10 cellular contexts compared by ENCODE assay signal in the genomic region with DNA sequence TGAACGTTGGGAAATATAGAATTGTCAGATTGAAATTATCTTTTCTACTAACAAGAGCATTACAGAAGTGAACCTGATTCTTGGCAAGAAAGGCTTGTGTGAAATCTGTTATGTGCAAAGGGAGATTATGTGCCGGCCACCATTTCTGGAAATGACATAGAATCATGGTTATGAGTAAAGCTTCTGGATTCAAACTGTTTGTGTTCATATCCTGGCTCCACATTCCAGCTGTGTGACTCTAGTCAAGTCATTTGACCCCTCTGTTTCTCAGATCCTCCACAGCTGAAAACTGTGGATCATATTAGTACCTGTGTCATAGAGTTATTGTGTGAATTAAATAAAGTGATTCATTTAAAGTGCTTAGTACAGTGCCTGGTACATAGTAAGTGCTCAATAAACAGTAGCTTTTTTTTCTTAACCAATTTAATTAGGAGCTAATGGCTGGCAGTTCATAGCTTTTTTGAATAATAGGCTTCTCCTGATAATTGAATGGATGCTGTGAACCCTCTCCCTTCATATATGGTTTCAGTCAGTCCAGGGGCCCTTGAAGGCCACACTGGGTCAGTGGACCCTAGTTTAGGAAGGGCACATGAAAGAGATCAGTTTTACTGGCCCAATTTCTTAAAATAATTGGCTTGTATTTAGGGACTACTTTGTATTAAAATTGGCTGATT. TPM values are rescaled to one million over a fixed set of nuclear protein-coding genes. Genes with fewer than 3 reads are reported as not detected.
DNase-seq lines count a peak whose midpoint lies in the region; ATAC-seq and TF ChIP-seq lines count a peak whose summit lies in the region.
"Had no signal": no experiment of that assay in that cellular context is flagged by ENCODE, and none has a peak within 500 bp of the region (broad histone marks: within the 10 kb centered on the region; RNA-seq: fewer than 3 reads in every experiment).

No MANE protein-coding gene starts in this region.

- H3K9me3 ChIP-seq in GM23248 (ENCODE audit: low read depth) (no peaks in the 10 kb centered on the region), stomach (no peaks in the 10 kb centered on the region)

- 0 out of 2 replicates have a peak, but pooled peaks cover 3% of the 10 kb centered on the region for H3K36me3 Mint-ChIP-seq in WTC11

- CTCF ChIA-PET in WTC11 (lab: Charles Lee) = interaction anchor here (1.3 to 1.5 kb wide), 2 partner anchors 9 to 16 kb away, joined by 3 read pairs; no protein-coding TSS in a partner anchor

- peaks cover 28% of the 10 kb centered on the region for H3F3A ChIP-seq in GM23248 (ENCODE audit: insufficient read depth)

- in situ Hi-C loops in GM23248 (cut with MboI) = no loop called here

- H3K9me2 ChIP-seq in GM23248 (ENCODE audit: insufficient read depth) = no peaks in the 10 kb centered on the region

- peak overlapping the region; percentile 37; the same call in 1 of the 2 replicates for H3K9ac ChIP-seq in GM23248

- peaks cover 24% of the 10 kb centered on the region for H3K4me1 ChIP-seq in GM23248 (ENCODE audit: insufficient read depth)
- H3K4me1 ChIP-seq in stomach = peaks cover 31 to 53% (median 43%) of the 10 kb centered on the region in 4 donors

- no peaks in the 10 kb centered on the region for H4K20me1 ChIP-seq in GM23248 (ENCODE audit: insufficient read depth)

- WGBS in GM23248 (ENCODE audit: low coverage in 1 of 2, low lambda C conversion rate in 2 of 2, missing lambda C conversion rate in 2 of 2), 2 experiments = 0 to 1% methylated on average over 2 of the region's 2 CpGs
- WGBS in stomach, 5 donors = 28 to 44% (median 38%) methylated on average over 2 of the region's 2 CpGs

- peak overlapping the region; percentile 44 for H2AFZ ChIP-seq in GM23248

- H3K27ac ChIP-seq in GM23248 (peak overlapping the region; percentile 79), stomach (peak overlapping the region; percentile 65 to 87 (median 69))
- H3K27ac ChIP-seq: SK-N-MC had no signal

- POLR2A ChIA-PET in WTC11 (lab: Charles Lee) = no interaction called here

- peaks cover 60% of the 10 kb centered on the region for H3K4me1 Mint-ChIP-seq in WTC11

- H3K9me3 Mint-ChIP-seq in WTC11 = peaks cover 5% of the 10 kb centered on the region
- H3K9me3 Mint-ChIP-seq: natural killer cell treated with Interleukin-12 subunit alpha and Interleukin-12 subunit beta and Interleukin-15 and Interleukin-18, amount 100 ng/mL, for 72 hours had no signal

- ATAC-seq in WTC11 = no peak
- ATAC-seq: natural killer cell treated with Interleukin-12 subunit alpha and Interleukin-12 subunit beta and Interleukin-15 and Interleukin-18, amount 100 ng/mL, for 72 hours had no signal

- intact Hi-C loops in stomach (cut with DNase I; ENCODE audit: low total_unique reads) = no loop called here

- H3K27me3 ChIP-seq in GM23248 (replicated peaks; ENCODE audit: insufficient read depth) = no peaks in the 10 kb centered on the region
- H3K27me3 ChIP-seq in stomach = no peaks in the 10 kb centered on the region

- H3K4me3 Mint-ChIP-seq in WTC11 = no peak overlapping the region
- H3K4me3 Mint-ChIP-seq: natural killer cell treated with Interleukin-12 subunit alpha and Interleukin-12 subunit beta and Interleukin-15 and Interleukin-18, amount 100 ng/mL, for 72 hours had no signal

- H3K4me2 ChIP-seq in GM23248 (ENCODE audit: unreplicated experiment) = no peak overlapping the region

- no peaks in the 10 kb centered on the region for H3K79me2 ChIP-seq in GM23248 (ENCODE audit: insufficient read depth)

- peaks cover 2% of the 10 kb centered on the region for H3K27me3 Mint-ChIP-seq in WTC11 (ENCODE audit: low read depth)

- peak overlapping the region; percentile 52 for H3K27ac Mint-ChIP-seq in WTC11
- H3K27ac Mint-ChIP-seq: natural killer cell treated with Interleukin-12 subunit alpha and Interleukin-12 subunit beta and Interleukin-15 and Interleukin-18, amount 100 ng/mL, for 72 hours had no signal

- no peak overlapping the region for H3K4me3 ChIP-seq in GM23248
- no peak overlapping the region for H3K4me3 ChIP-seq in fibroblast of the aortic adventitia (ENCODE audit: low read depth, low read length)
- H3K4me3 ChIP-seq in stomach = no peak overlapping the region
- H3K4me3 ChIP-seq: SK-N-MC had no signal

- DNase-seq in GM23248 (peak; percentile 89), WTC11 (ENCODE audit: low spot score) (no peak), fibroblast of the aortic adventitia (ENCODE audit: low read depth) (peak; percentile 86), stomach (no peak), amniotic stem cell (lab: John Stamatoyannopoulos, UW) (no peak), 8988T (no peak), HuH-7 (ENCODE audit: low spot score) (no peak)
- DNase-seq in activated CD4-positive, CD25-positive, alpha-beta regulatory T cell treated with anti-CD3 and anti-CD28 coated beads, Interleukin-2, amount 50 U/mL, for 72 hours = no peak

- no peak for TF ChIP-seq CTCF in WTC11 (IDR thresholded peaks at IDR 0.05)
- TF ChIP-seq CTCF in fibroblast of the aortic adventitia (IDR thresholded peaks at IDR 0.05; ENCODE audit: insufficient read depth, low read length) = no peak
- no peak for TF ChIP-seq CTCF in stomach (IDR thresholded peaks at IDR 0.05)

- no peak for TF ChIP-seq EP300 in stomach (IDR thresholded peaks at IDR 0.05)

- H3K36me3 ChIP-seq in GM23248 (ENCODE audit: low read depth) (no peaks in the 10 kb centered on the region), stomach (peaks cover 4 to 54% (median 30%) of the 10 kb centered on the region in 4 donors)

- TF ChIP-seq POLR2A in stomach (IDR thresholded peaks at IDR 0.05) = no peak

TF ChIP-seq in WTC11, 78 proteins besides CTCF, POLR2A, EP300 and RAD21:
- TF ChIP-seq ZNF416 (CRISPR knock-in tag; IDR thresholded peaks at IDR 0.05) = no peak

RNA-seq across cellular contexts. Expression of gene EHF, which starts 34.6 kb away (rescaled TPM):
- not detected in 2 replicates for total RNA-seq in GM23248 (2014; rRNA removed; shearing (Covaris generic))
- polyA plus RNA-seq in GM23248 (2016; fragmentation: Nextera tagmentation; extraction: Ambion mirVana) = not detected in 2 replicates
- 0.16 to 0.60 TPM (median 0.46 TPM) in 3 replicates for total RNA-seq in WTC11 (2021)
- 0.18 TPM in 1 of 2 replicates, not detected in the other for total RNA-seq in fibroblast of the aortic adventitia (ENCODE audit: low replicate concordance)
- total RNA-seq in stomach = 100 to 1,000 TPM in 3 of 5 donors, 10 to 100 TPM in 2; 36.2 to 142 (median 113) TPM
- 10 to 100 TPM; 15.5 to 22.8 (median 19.4) TPM for polyA plus RNA-seq in stomach

Comparison
In these comparisons a context has a peak if more than half of its experiments do, and no peak if none do; other contexts are left out.
1. DNase-seq: peak in GM23248 (single experiment) and fibroblast of the aortic adventitia (single experiment); none in WTC11 (single experiment), stomach (single experiment), amniotic stem cell (single experiment), 8988T (single experiment), activated CD4-positive, CD25-positive, alpha-beta regulatory T cell treated with anti-CD3 and anti-CD28 coated beads, Interleukin-2, amount 50 U/mL, for 72 hours (single experiment) and HuH-7 (single experiment).
2. RNA of gene EHF, which starts 34.6 kb away (total RNA-seq): 36.2 to 142 TPM in stomach; 0.16 to 0.60 TPM in WTC11, 0.18 TPM in fibroblast of the aortic adventitia and not detected in GM23248; every median in the first group is over 10 times any median in the second.